In genomic region chr19:11387154-11388034, GRCh38 we compare ENCODE assay signal across 22 cellular contexts. TPM values are rescaled to one million over a fixed set of nuclear protein-coding genes. Genes with fewer than 3 reads are reported as not detected.
DNase-seq lines count a peak whose midpoint lies in the region; ATAC-seq and TF ChIP-seq lines count a peak whose summit lies in the region.
"Had no signal": no experiment of that assay in that cellular context is flagged by ENCODE, and none has a peak within 500 bp of the region (broad histone marks: within the 10 kb centered on the region; RNA-seq: fewer than 3 reads in every experiment).

No MANE protein-coding gene starts in this region.

- no peaks in the 10 kb centered on the region for H3K36me3 Mint-ChIP-seq in CD4-positive, CD25-positive, alpha-beta regulatory T cell
- no peaks in the 10 kb centered on the region for H3K36me3 Mint-ChIP-seq in osteocyte (ENCODE audit: unreplicated experiment)

- H3K9ac ChIP-seq in Karpas-422 (ENCODE audit: low read length) = no peak overlapping the region

- H3K9me2 ChIP-seq in Karpas-422 (replicated peaks; ENCODE audit: insufficient read depth, low read length) = no peaks in the 10 kb centered on the region

- H2AFZ ChIP-seq in Karpas-422 (ENCODE audit: low read length) = no peak overlapping the region

- no peaks in the 10 kb centered on the region for H3K79me2 ChIP-seq in Karpas-422 (ENCODE audit: low read length)

- H3K4me3 ChIP-seq in CD4-positive, CD25-positive, alpha-beta regulatory T cell (ENCODE audit: low read depth, low read length) = no peak overlapping the region
- no peak overlapping the region for H3K4me3 ChIP-seq in effector memory CD4-positive, alpha-beta T cell (ENCODE audit: insufficient read depth, low read depth, low read length, poor library complexity, severe bottlenecking)
- no peak overlapping the region for H3K4me3 ChIP-seq in Karpas-422 (ENCODE audit: low read length)
- H3K4me3 ChIP-seq: coronary artery, tibial artery had no signal

- peak overlapping the region in 1 of 4 donors; percentile 67 for H3K4me3 Mint-ChIP-seq in CD4-positive, CD25-positive, alpha-beta regulatory T cell
- no peak overlapping the region for H3K4me3 Mint-ChIP-seq in osteocyte (ENCODE audit: unreplicated experiment)

- peaks cover 3 to 6% of the 10 kb centered on the region in 2 experiments for H3K9me3 ChIP-seq in CD4-positive, CD25-positive, alpha-beta regulatory T cell (ENCODE audit: control insufficient read depth in 2 of 2, low read length in 2 of 2)
- peaks cover 5% of the 10 kb centered on the region for H3K9me3 ChIP-seq in effector memory CD4-positive, alpha-beta T cell (ENCODE audit: control insufficient read depth, low read length)
- no peaks in the 10 kb centered on the region for H3K9me3 ChIP-seq in Karpas-422 (ENCODE audit: low read length)

- DNase-seq in CD4-positive, CD25-positive, alpha-beta regulatory T cell = peak in 2 of 3 donors; percentile 34 to 47
- DNase-seq in Kasumi-1 (lab: John Stamatoyannopoulos, UW) = peak; percentile 38 to 50
- peak; percentile 42 for DNase-seq in RPMI8226
- peak; percentile 18 to 24 for DNase-seq in lung microvascular endothelial cell (ENCODE audit: low read depth in 2 of 2)
- DNase-seq in effector memory CD4-positive, alpha-beta T cell = no peak
- DNase-seq in osteocyte (ENCODE audit: extremely low spot score, unreplicated experiment) = no peak
- DNase-seq in Karpas-422 = no peak
- DNase-seq: activated gamma-delta T cell; DMS 273 treated with DMSO at 0.1 percent for 48 hours; HCEC 1CT; head of caudate nucleus; IMR-90; NCI-H1694 treated with DMSO at 0.1 percent for 48 hours; NCI-H69; occipital lobe; SHP77 treated with DMSO at 0.1 percent for 48 hours; stimulated activated CD4-positive, alpha-beta T cell treated with anti-CD3 and anti-CD28 coated beads, Interleukin-4, amount 100 ng/mL, for 24 hours; tibial artery had no signal

- H3K27ac Mint-ChIP-seq in CD4-positive, CD25-positive, alpha-beta regulatory T cell = peak overlapping the region in 2 of 3 donors; percentile 39 to 77
- H3K27ac Mint-ChIP-seq in osteocyte (ENCODE audit: unreplicated experiment) = no peak overlapping the region

- H3K27me3 Mint-ChIP-seq in CD4-positive, CD25-positive, alpha-beta regulatory T cell = peaks cover 7% of the 10 kb centered on the region
- H3K27me3 Mint-ChIP-seq in osteocyte (ENCODE audit: unreplicated experiment) = peaks cover 4% of the 10 kb centered on the region

- ATAC-seq in CD4-positive, CD25-positive, alpha-beta regulatory T cell (ENCODE audit: low read depth in 2 of 2) = no peak
- no peak for ATAC-seq in GM18870 (IDR thresholded peaks at IDR 0.05; ENCODE audit: unreplicated experiment)

- no peak overlapping the region for H3K4me2 ChIP-seq in Karpas-422 (ENCODE audit: low read depth, low read length, poor library complexity, severe bottlenecking)

- TF ChIP-seq CTCF in osteocyte (IDR thresholded peaks at IDR 0.05) = no peak

- H3K27ac ChIP-seq in CD4-positive, CD25-positive, alpha-beta regulatory T cell (ENCODE audit: insufficient read depth, low read length, poor library complexity, severe bottlenecking) = no peak overlapping the region
- no peak overlapping the region for H3K27ac ChIP-seq in effector memory CD4-positive, alpha-beta T cell (ENCODE audit: insufficient read depth, low read length, poor library complexity, severe bottlenecking)
- no peak overlapping the region for H3K27ac ChIP-seq in Karpas-422 (ENCODE audit: low read length)
- H3K27ac ChIP-seq: coronary artery, tibial artery had no signal

- peaks cover 18% of the 10 kb centered on the region for H3K4me1 ChIP-seq in CD4-positive, CD25-positive, alpha-beta regulatory T cell (ENCODE audit: control insufficient read depth, insufficient read depth, low read length, poor library complexity, severe bottlenecking)
- H3K4me1 ChIP-seq in effector memory CD4-positive, alpha-beta T cell (ENCODE audit: control insufficient read depth, insufficient read depth, low read length, poor library complexity, severe bottlenecking) = peaks cover 14% of the 10 kb centered on the region
- peaks cover 9% of the 10 kb centered on the region for H3K4me1 ChIP-seq in Karpas-422 (ENCODE audit: low read length)

- H4K20me1 ChIP-seq in Karpas-422 (ENCODE audit: insufficient read depth, low read depth, low read length) = no peaks in the 10 kb centered on the region

- no peaks in the 10 kb centered on the region for H3K36me3 ChIP-seq in CD4-positive, CD25-positive, alpha-beta regulatory T cell (ENCODE audit: control insufficient read depth, insufficient read depth, low read length)
- H3K36me3 ChIP-seq in effector memory CD4-positive, alpha-beta T cell (ENCODE audit: control insufficient read depth, insufficient read depth, low read length) = no peaks in the 10 kb centered on the region
- no peaks in the 10 kb centered on the region for H3K36me3 ChIP-seq in Karpas-422 (ENCODE audit: insufficient read depth, low read length)
- H3K36me3 ChIP-seq: tibial artery had no signal

- peaks cover 0 to 17% (median 6%) of the 10 kb centered on the region in 4 donors for H3K4me1 Mint-ChIP-seq in CD4-positive, CD25-positive, alpha-beta regulatory T cell
- peaks cover 7% of the 10 kb centered on the region for H3K4me1 Mint-ChIP-seq in osteocyte (ENCODE audit: unreplicated experiment)

- H3K9me3 Mint-ChIP-seq in CD4-positive, CD25-positive, alpha-beta regulatory T cell = peaks cover 0 to 4% (median 0%) of the 10 kb centered on the region in 7 donors
- no peaks in the 10 kb centered on the region for H3K9me3 Mint-ChIP-seq in osteocyte (ENCODE audit: unreplicated experiment)

- H3K27me3 ChIP-seq in CD4-positive, CD25-positive, alpha-beta regulatory T cell (ENCODE audit: control insufficient read depth, insufficient read depth, low read length) = no peaks in the 10 kb centered on the region
- H3K27me3 ChIP-seq in effector memory CD4-positive, alpha-beta T cell (replicated peaks; ENCODE audit: control insufficient read depth, insufficient read depth, low read length, poor library complexity, severe bottlenecking) = peaks cover 13% of the 10 kb centered on the region
- H3K27me3 ChIP-seq in Karpas-422 (ENCODE audit: low read length) = no peaks in the 10 kb centered on the region

RNA-seq across cellular contexts. Expression of gene EPOR, which starts 3.3 kb away (rescaled TPM):
- total RNA-seq in CD4-positive, CD25-positive, alpha-beta regulatory T cell = 10.3 TPM
- polyA plus RNA-seq in CD4-positive, CD25-positive, alpha-beta regulatory T cell = 1 to 10 TPM; 7.3 to 9.2 (median 8.9) TPM
- 5.0 and 5.8 TPM in 2 replicates for total RNA-seq in lung microvascular endothelial cell
- 2.3 and 2.4 TPM in 2 replicates for total RNA-seq in osteocyte
- total RNA-seq in Karpas-422 (2014; rRNA removed; shearing (Covaris generic); ENCODE audit: low replicate concordance) = 8.5 and 16.7 TPM in 2 replicates

RNA-seq across cellular contexts. Expression of gene SWSAP1, which starts 12.9 kb away (rescaled TPM):
- total RNA-seq in CD4-positive, CD25-positive, alpha-beta regulatory T cell = 3.0 TPM
- polyA plus RNA-seq in CD4-positive, CD25-positive, alpha-beta regulatory T cell = 1 to 10 TPM; 5.6 to 8.4 (median 7.0) TPM
- total RNA-seq in lung microvascular endothelial cell (0.65 and 1.2 TPM in 2 replicates), osteocyte (1.3 and 2.4 TPM in 2 replicates)
- total RNA-seq in Karpas-422 (2014; rRNA removed; shearing (Covaris generic); ENCODE audit: low replicate concordance) = 7.4 and 12.6 TPM in 2 replicates

RNA-seq across cellular contexts. Expression of gene RGL3, which starts 31.7 kb away (rescaled TPM):
- not detected for total RNA-seq in CD4-positive, CD25-positive, alpha-beta regulatory T cell
- polyA plus RNA-seq in CD4-positive, CD25-positive, alpha-beta regulatory T cell = not detected
- total RNA-seq in lung microvascular endothelial cell = 0.22 and 1.8 TPM in 2 replicates
- total RNA-seq in osteocyte = 1.1 and 1.9 TPM in 2 replicates
- total RNA-seq in Karpas-422 (2014; rRNA removed; shearing (Covaris generic); ENCODE audit: low replicate concordance) = 2.5 TPM in 1 of 2 replicates, not detected in the other
- total RNA-seq: activated CD8-positive, alpha-beta memory T cell treated with anti-CD3 and anti-CD28 coated beads for 36 hours; occipital lobe had no signal
- polyA plus RNA-seq: keratinocyte had no signal

RNA-seq across cellular contexts. Expression of gene PLPPR2, which starts 32.2 kb away (rescaled TPM):
- total RNA-seq in CD4-positive, CD25-positive, alpha-beta regulatory T cell = 10.4 TPM
- polyA plus RNA-seq in CD4-positive, CD25-positive, alpha-beta regulatory T cell = 1 to 10 TPM in 3 of 4 donors, under 1 TPM in 1; 0.86 to 2.4 (median 2.1) TPM
- total RNA-seq in lung microvascular endothelial cell = 6.5 and 6.9 TPM in 2 replicates
- 51.9 and 55.8 TPM in 2 replicates for total RNA-seq in osteocyte
- 0.43 and 0.67 TPM in 2 replicates for total RNA-seq in Karpas-422 (2014; rRNA removed; shearing (Covaris generic); ENCODE audit: low replicate concordance)

RNA-seq across cellular contexts. Expression of gene CCDC159, which starts 41.1 kb away (rescaled TPM):
- total RNA-seq in CD4-positive, CD25-positive, alpha-beta regulatory T cell = 66.5 TPM
- polyA plus RNA-seq in CD4-positive, CD25-positive, alpha-beta regulatory T cell = 10 to 100 TPM; 18.7 to 23.1 (median 21.7) TPM
- 3.9 and 6.2 TPM in 2 replicates for total RNA-seq in lung microvascular endothelial cell
- total RNA-seq in osteocyte = 22.4 and 28.1 TPM in 2 replicates
- 2.9 and 14.8 TPM in 2 replicates for total RNA-seq in Karpas-422 (2014; rRNA removed; shearing (Covaris generic); ENCODE audit: low replicate concordance)

Comparison
In these comparisons a context has a peak if more than half of its experiments do, and no peak if none do; other contexts are left out.
1. DNase-seq: peak in CD4-positive, CD25-positive, alpha-beta regulatory T cell (2 of 3), Kasumi-1 (2 of 2), RPMI8226 (single experiment) and lung microvascular endothelial cell (2 of 2); none in effector memory CD4-positive, alpha-beta T cell (0 of 3), osteocyte (single experiment) and Karpas-422 (single experiment).